In genomic region chr10:80535671-80536360, GRCh38 we compare ENCODE assay signal across 1 cellular context.
A peak's percentile ranks its signal among the peaks of the same experiment; 100 is the strongest.
TF ChIP-seq lines count a peak whose summit lies in the region.

No MANE protein-coding gene starts in this region.

TF ChIP-seq in GM12878, 131 proteins besides CTCF, POLR2A, EP300 and RAD21 (continued from another document and continues in another):
- no peak for TF ChIP-seq USF2 (IDR thresholded peaks at IDR 0.05; ENCODE audit: borderline replicate concordance, low read depth, low read length)
- no peak for TF ChIP-seq RBBP5 (conservative IDR thresholded peaks at IDR 0.05)
- TF ChIP-seq CEBPZ (IDR thresholded peaks at IDR 0.05; ENCODE audit: low read depth, low read length) = no peak
- no peak for TF ChIP-seq ZNF24 (IDR thresholded peaks at IDR 0.05)
- no peak for TF ChIP-seq ESRRA (IDR thresholded peaks at IDR 0.05; ENCODE audit: low read length)
- no peak for TF ChIP-seq ASH2L (IDR thresholded peaks at IDR 0.05; ENCODE audit: borderline replicate concordance, low read depth)
- no peak for TF ChIP-seq CEBPB (IDR thresholded peaks at IDR 0.05; ENCODE audit: borderline replicate concordance in 1 of 2, low read depth in 2 of 2, low read length in 2 of 2)
- TF ChIP-seq CREM (IDR thresholded peaks at IDR 0.05; ENCODE audit: low read depth) = no peak
- peak; percentile 33; the same call in 1 of the 2 replicates for TF ChIP-seq ZBED1 (IDR thresholded peaks at IDR 0.05; ENCODE audit: borderline replicate concordance)
- peak; percentile 19; the same call in 1 of the 2 replicates for TF ChIP-seq TBL1XR1 (IDR thresholded peaks at IDR 0.05; ENCODE audit: low read depth, low read length)
- TF ChIP-seq BCLAF1 (IDR thresholded peaks at IDR 0.05) = no peak
- no peak for TF ChIP-seq SREBF2 (IDR thresholded peaks at IDR 0.05; ENCODE audit: low read length)
- TF ChIP-seq PBX3 (IDR thresholded peaks at IDR 0.05; ENCODE audit: insufficient replicate concordance, low read depth, low read length) = peak; percentile 27
- TF ChIP-seq ZNF207 (IDR thresholded peaks at IDR 0.05; ENCODE audit: borderline replicate concordance) = no peak
- TF ChIP-seq TCF7 (IDR thresholded peaks at IDR 0.05; ENCODE audit: borderline replicate concordance) = no peak
- peak; percentile 18; the same call in 1 of the 2 replicates for TF ChIP-seq ZBTB40 (IDR thresholded peaks at IDR 0.05; ENCODE audit: borderline replicate concordance)
- no peak for TF ChIP-seq BCL3 (IDR thresholded peaks at IDR 0.05; ENCODE audit: borderline replicate concordance, insufficient read depth, low read depth, low read length, poor library complexity, severe bottlenecking)
- TF ChIP-seq MLLT1 (IDR thresholded peaks at IDR 0.05) = peak; percentile 13; the same call in 1 of the 2 replicates
- no peak for TF ChIP-seq BMI1 (IDR thresholded peaks at IDR 0.05; ENCODE audit: borderline replicate concordance)
- TF ChIP-seq HSF1 (IDR thresholded peaks at IDR 0.05; ENCODE audit: low read depth, low read length) = no peak
- TF ChIP-seq MYC (IDR thresholded peaks at IDR 0.05; ENCODE audit: insufficient read depth, insufficient read length, insufficient replicate concordance, low read length, severe bottlenecking) = peak; percentile 33
- TF ChIP-seq TCF3 (IDR thresholded peaks at IDR 0.05; ENCODE audit: borderline replicate concordance, insufficient read depth, low read depth, low read length) = peak; percentile 47; the same call in 1 of the 2 replicates
- no peak for TF ChIP-seq RAD51 (IDR thresholded peaks at IDR 0.05)
- TF ChIP-seq SMARCA5 (IDR thresholded peaks at IDR 0.05) = peak; percentile 62; the same call in 1 of the 2 replicates
- TF ChIP-seq RUNX3 (IDR thresholded peaks at IDR 0.05; ENCODE audit: low read length) = no peak
- TF ChIP-seq POU2F2 (IDR thresholded peaks at IDR 0.05; ENCODE audit: borderline replicate concordance, low read depth, low read length) = no peak
- TF ChIP-seq TAF1 (IDR thresholded peaks at IDR 0.05; ENCODE audit: borderline replicate concordance, low read depth, low read length) = peak; percentile 40; the same call in 1 of the 2 replicates
- TF ChIP-seq E2F4 (IDR thresholded peaks at IDR 0.05; ENCODE audit: low read depth, low read length) = no peak
- no peak for TF ChIP-seq ETV6 (conservative IDR thresholded peaks at IDR 0.05 in 1 of 2, IDR thresholded peaks at IDR 0.05 in 1 of 2; ENCODE audit: borderline replicate concordance in 1 of 2, low read depth in 1 of 2)
- no peak for TF ChIP-seq MEF2A (IDR thresholded peaks at IDR 0.05; ENCODE audit: insufficient read depth, low read depth, low read length)
- TF ChIP-seq MEF2B (IDR thresholded peaks at IDR 0.05; ENCODE audit: partially characterized antibody, poor library complexity, severe bottlenecking) = peak; percentile 85
- TF ChIP-seq KDM1A (IDR thresholded peaks at IDR 0.05; ENCODE audit: borderline replicate concordance) = no peak
- no peak for TF ChIP-seq RB1 (IDR thresholded peaks at IDR 0.05; ENCODE audit: borderline replicate concordance)
- TF ChIP-seq ZNF217 (IDR thresholded peaks at IDR 0.05) = no peak
- TF ChIP-seq BCL11A (IDR thresholded peaks at IDR 0.05; ENCODE audit: low read depth, low read length) = no peak
- no peak; the same call in 1 of the 2 replicates for TF ChIP-seq CHD2 (IDR thresholded peaks at IDR 0.05; ENCODE audit: borderline replicate concordance, low read depth, low read length)
- TF ChIP-seq GABPA (IDR thresholded peaks at IDR 0.05; ENCODE audit: low read depth) = 0 out of 2 replicates have a peak, but pooled peaks have one; percentile 46
- TF ChIP-seq SIN3A (IDR thresholded peaks at IDR 0.05; ENCODE audit: low read depth, low read length) = no peak
- 0 out of 2 replicates have a peak, but pooled peaks have one; percentile 44 for TF ChIP-seq EED (IDR thresholded peaks at IDR 0.05; ENCODE audit: low read depth)
- no peak for TF ChIP-seq HDGF (IDR thresholded peaks at IDR 0.05)
- TF ChIP-seq TCF12 (IDR thresholded peaks at IDR 0.05; ENCODE audit: low read depth, low read length) = no peak
- peak; percentile 66; the same call in 1 of the 2 replicates for TF ChIP-seq SMAD5 (IDR thresholded peaks at IDR 0.05; ENCODE audit: low read depth)
